In the genomic region with DNA sequence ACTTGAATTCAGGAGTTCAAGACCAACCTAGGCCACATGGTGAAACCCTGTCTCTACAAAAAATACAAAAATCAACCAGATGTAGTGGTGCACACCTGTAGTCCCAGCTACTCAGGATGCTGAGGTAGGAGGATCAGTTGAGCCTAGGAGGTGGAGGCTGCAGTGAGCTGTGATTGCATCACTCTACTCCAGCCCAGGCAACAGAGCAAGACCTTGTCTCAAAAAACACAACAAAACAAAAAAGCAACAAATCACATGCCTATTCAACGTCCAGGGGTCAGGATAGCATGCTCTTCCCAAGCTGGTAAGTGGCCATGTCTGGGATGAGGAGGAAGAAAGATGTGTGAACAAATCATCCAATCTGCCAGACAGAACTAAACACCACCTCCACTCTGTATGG, we compare ENCODE assay signal across 2 cellular contexts.
A peak's percentile ranks its signal among the peaks of the same experiment; 100 is the strongest.
TF ChIP-seq lines count a peak whose summit lies in the region.

No MANE protein-coding gene starts in this region.

TF ChIP-seq in HepG2, 621 proteins besides CTCF, POLR2A, EP300 and RAD21:
- TF ChIP-seq ZBTB20 (CRISPR knock-in tag; IDR thresholded peaks at IDR 0.05; ENCODE audit: borderline replicate concordance, low read depth), result no peak
- TF ChIP-seq PHF21A (CRISPR knock-in tag; IDR thresholded peaks at IDR 0.05), result no peak
- TF ChIP-seq ZBTB1 (CRISPR knock-in tag; IDR thresholded peaks at IDR 0.05; ENCODE audit: borderline replicate concordance), result no peak
- no peak for TF ChIP-seq HOXA5 (CRISPR knock-in tag; IDR thresholded peaks at IDR 0.05)
- TF ChIP-seq HNF4G (IDR thresholded peaks at IDR 0.05; ENCODE audit: borderline replicate concordance, low read depth, low read length), result no peak
- TF ChIP-seq HNF4G (CRISPR knock-in tag; IDR thresholded peaks at IDR 0.05; ENCODE audit: borderline replicate concordance, low read depth), result no peak
- TF ChIP-seq CEBPB (IDR thresholded peaks at IDR 0.05; ENCODE audit: borderline replicate concordance, low read depth, low read length), result peak; percentile 26; the same call in 1 of the 2 replicates
- no peak for TF ChIP-seq ZNF431 (CRISPR knock-in tag; IDR thresholded peaks at IDR 0.05; ENCODE audit: borderline replicate concordance, low read depth)
- TF ChIP-seq PCBP2 (optimal IDR thresholded peaks at IDR 0.05; ENCODE audit: low read depth, low read length, poor library complexity, severe bottlenecking), result no peak
- TF ChIP-seq, protein P1, sequence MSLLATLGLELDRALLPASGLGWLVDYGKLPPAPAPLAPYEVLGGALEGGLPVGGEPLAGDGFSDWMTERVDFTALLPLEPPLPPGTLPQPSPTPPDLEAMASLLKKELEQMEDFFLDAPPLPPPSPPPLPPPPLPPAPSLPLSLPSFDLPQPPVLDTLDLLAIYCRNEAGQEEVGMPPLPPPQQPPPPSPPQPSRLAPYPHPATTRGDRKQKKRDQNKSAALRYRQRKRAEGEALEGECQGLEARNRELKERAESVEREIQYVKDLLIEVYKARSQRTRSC (CRISPR knock-in tag; IDR thresholded peaks at IDR 0.05; ENCODE audit: low read depth), result no peak
- no peak for TF ChIP-seq NPAS2 (CRISPR knock-in tag; IDR thresholded peaks at IDR 0.05; ENCODE audit: borderline replicate concordance)
- TF ChIP-seq ATF7 (IDR thresholded peaks at IDR 0.05), result peak; percentile 40; the same call in 1 of the 2 replicates
- no peak for TF ChIP-seq ATF7 (CRISPR knock-in tag; IDR thresholded peaks at IDR 0.05)

TF ChIP-seq in K562, 482 proteins besides CTCF, POLR2A, EP300 and RAD21:
- no peak for TF ChIP-seq TRIM24 (IDR thresholded peaks at IDR 0.05)
- TF ChIP-seq, protein P2, sequence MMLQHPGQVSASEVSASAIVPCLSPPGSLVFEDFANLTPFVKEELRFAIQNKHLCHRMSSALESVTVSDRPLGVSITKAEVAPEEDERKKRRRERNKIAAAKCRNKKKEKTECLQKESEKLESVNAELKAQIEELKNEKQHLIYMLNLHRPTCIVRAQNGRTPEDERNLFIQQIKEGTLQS (IDR thresholded peaks at IDR 0.05), result peak; percentile 65
- TF ChIP-seq, protein P2 (CRISPR knock-in tag; conservative IDR thresholded peaks at IDR 0.05), result no peak
- TF ChIP-seq POLR2H (tag; IDR thresholded peaks at IDR 0.05; ENCODE audit: low read depth), result no peak
- TF ChIP-seq CEBPG (CRISPR knock-in tag; IDR thresholded peaks at IDR 0.05), result peak; percentile 55; the same call in 1 of the 2 replicates
- TF ChIP-seq CEBPG (tag; conservative IDR thresholded peaks at IDR 0.05 in 1 of 2, IDR thresholded peaks at IDR 0.05 in 1 of 2), result peak in 1 of 2 experiments; percentile 52; a peak in 1 of 4 replicates
- TF ChIP-seq, protein P3, sequence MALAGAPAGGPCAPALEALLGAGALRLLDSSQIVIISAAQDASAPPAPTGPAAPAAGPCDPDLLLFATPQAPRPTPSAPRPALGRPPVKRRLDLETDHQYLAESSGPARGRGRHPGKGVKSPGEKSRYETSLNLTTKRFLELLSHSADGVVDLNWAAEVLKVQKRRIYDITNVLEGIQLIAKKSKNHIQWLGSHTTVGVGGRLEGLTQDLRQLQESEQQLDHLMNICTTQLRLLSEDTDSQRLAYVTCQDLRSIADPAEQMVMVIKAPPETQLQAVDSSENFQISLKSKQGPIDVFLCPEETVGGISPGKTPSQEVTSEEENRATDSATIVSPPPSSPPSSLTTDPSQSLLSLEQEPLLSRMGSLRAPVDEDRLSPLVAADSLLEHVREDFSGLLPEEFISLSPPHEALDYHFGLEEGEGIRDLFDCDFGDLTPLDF (CRISPR knock-in tag; IDR thresholded peaks at IDR 0.05), result no peak
- no peak for TF ChIP-seq NFE2 (IDR thresholded peaks at IDR 0.05; ENCODE audit: low read depth)
- TF ChIP-seq CEBPB (tag; IDR thresholded peaks at IDR 0.05), result peak; percentile 50
